In the genomic region with DNA sequence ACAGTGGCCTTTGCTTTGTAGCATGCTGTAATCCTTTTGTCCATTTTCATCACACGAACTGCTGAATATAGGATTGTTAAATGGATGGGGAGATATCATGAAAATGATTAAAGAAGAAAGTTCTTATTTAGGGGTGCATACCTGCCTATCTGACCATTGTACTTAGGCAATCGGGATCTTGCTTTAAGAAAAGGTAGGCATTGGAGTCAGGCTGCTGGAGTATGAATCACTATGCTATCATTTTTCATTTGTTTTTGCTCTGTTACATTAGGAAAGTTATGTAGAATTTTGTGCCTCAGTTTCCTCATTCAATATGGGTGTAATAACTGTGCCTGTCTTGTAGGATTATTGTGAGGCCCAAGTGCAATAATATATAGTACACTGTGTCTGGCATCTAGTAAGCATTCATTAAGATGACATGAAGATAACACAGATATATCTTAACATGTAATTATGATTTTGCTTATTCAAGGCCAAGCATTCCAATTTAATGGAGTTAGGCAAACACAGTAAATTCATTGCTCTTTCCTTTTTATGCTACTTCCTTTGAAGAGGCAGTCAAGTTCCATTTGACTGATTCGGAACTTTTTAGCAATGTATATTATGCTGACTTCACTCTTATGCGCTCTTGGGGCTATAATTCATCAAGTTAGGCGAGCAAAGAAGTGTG, we compare ENCODE assay signal across 26 cellular contexts.
DNase-seq lines count a peak whose midpoint lies in the region; ATAC-seq and TF ChIP-seq lines count a peak whose summit lies in the region.
"Had no signal": no experiment of that assay in that cellular context is flagged by ENCODE, and none has a peak within 500 bp of the region (broad histone marks: within the 10 kb centered on the region; RNA-seq: fewer than 3 reads in every experiment).

No MANE protein-coding gene starts in this region.

- H3K27me3 Mint-ChIP-seq in activated naive CD8-positive, alpha-beta T cell treated with anti-CD3 and anti-CD28 coated beads, Interleukin-2, amount 10 ng/mL, durations not matched to agents 7 days and 5 days = peaks cover 41% of the 10 kb centered on the region
- peaks cover 9% of the 10 kb centered on the region for H3K27me3 Mint-ChIP-seq in activated naive CD8-positive, alpha-beta T cell treated with anti-CD3 and anti-CD28 coated beads, Interleukin-2, amount 50 U/mL, for 24 hours
- H3K27me3 Mint-ChIP-seq: stimulated activated memory B cell treated with anti-CD40 and anti-IgM and Interleukin-4, amounts not matched to agents 10 μg/mL and 1 μg/mL and 100 μg/mL, for 72 hours had no signal

- H3K9me3 ChIP-seq in duodenal mucosa (ENCODE audit: control insufficient read depth in 1 of 2, low read length in 2 of 2) (no peaks in the 10 kb centered on the region), mucosa of rectum (ENCODE audit: control insufficient read depth in 2 of 2, low read length in 2 of 2) (no peaks in the 10 kb centered on the region), upper lobe of right lung (no peaks in the 10 kb centered on the region)

- intact Hi-C loops in upper lobe of right lung (cut with DNase I) = no loop called here

- H3K9me3 Mint-ChIP-seq in activated naive CD8-positive, alpha-beta T cell treated with anti-CD3 and anti-CD28 coated beads, Interleukin-2, amount 10 ng/mL, durations not matched to agents 7 days and 5 days = peaks cover 8% of the 10 kb centered on the region
- no peaks in the 10 kb centered on the region for H3K9me3 Mint-ChIP-seq in activated naive CD8-positive, alpha-beta T cell treated with anti-CD3 and anti-CD28 coated beads, Interleukin-2, amount 50 U/mL, for 24 hours
- H3K9me3 Mint-ChIP-seq: activated CD4-positive, alpha-beta memory T cell treated with anti-CD3 and anti-CD28 coated beads for 36 hours; activated naive CD4-positive, alpha-beta T cell treated with anti-CD3 and anti-CD28 coated beads for 36 hours had no signal

- peaks cover 24% of the 10 kb centered on the region for H3K4me1 Mint-ChIP-seq in activated naive CD8-positive, alpha-beta T cell treated with anti-CD3 and anti-CD28 coated beads, Interleukin-2, amount 10 ng/mL, durations not matched to agents 7 days and 5 days
- no peaks in the 10 kb centered on the region for H3K4me1 Mint-ChIP-seq in activated naive CD8-positive, alpha-beta T cell treated with anti-CD3 and anti-CD28 coated beads, Interleukin-2, amount 50 U/mL, for 24 hours
- H3K4me1 Mint-ChIP-seq: nephron; stimulated activated memory B cell treated with anti-CD40 and anti-IgM and Interleukin-4, amounts not matched to agents 10 μg/mL and 1 μg/mL and 100 μg/mL, for 72 hours had no signal

- peak overlapping the region; percentile 5 for H3K27ac ChIP-seq in duodenal mucosa (ENCODE audit: low read depth, low read length)
- peak overlapping the region; percentile 89 to 90 for H3K27ac ChIP-seq in mucosa of rectum (ENCODE audit: low read depth in 2 of 2, low read length in 2 of 2)
- H3K27ac ChIP-seq in upper lobe of right lung = peak overlapping the region; percentile 59

- no peak for ATAC-seq in activated naive CD8-positive, alpha-beta T cell treated with anti-CD3 and anti-CD28 coated beads, Interleukin-2, amount 10 ng/mL, durations not matched to agents 7 days and 5 days (ENCODE audit: low read depth)
- no peak for ATAC-seq in activated naive CD8-positive, alpha-beta T cell treated with anti-CD3 and anti-CD28 coated beads, Interleukin-2, amount 50 U/mL, for 24 hours
- no peak for ATAC-seq in upper lobe of right lung
- no peak for ATAC-seq in HG03135 (IDR thresholded peaks at IDR 0.05; ENCODE audit: unreplicated experiment)
- ATAC-seq in HG03025 (IDR thresholded peaks at IDR 0.05; ENCODE audit: low FRiP score, unreplicated experiment) = no peak
- ATAC-seq: K562 had no signal

- H3K9ac ChIP-seq in duodenal mucosa (ENCODE audit: low read depth in 1 of 2, low read length in 2 of 2) (peak overlapping the region in 1 of 2 donors; percentile 36), mucosa of rectum (ENCODE audit: low read depth in 1 of 2, low read length in 2 of 2) (peak overlapping the region in 1 of 2 donors; percentile 62)

- no peak for TF ChIP-seq CTCF in upper lobe of right lung (IDR thresholded peaks at IDR 0.05)

- H3K27me3 ChIP-seq in duodenal mucosa (ENCODE audit: control insufficient read depth in 1 of 2, insufficient read depth in 2 of 2, low read length in 2 of 2) = no peaks in the 10 kb centered on the region
- H3K27me3 ChIP-seq in mucosa of rectum (ENCODE audit: control insufficient read depth in 2 of 2, insufficient read depth in 2 of 2, low read length in 2 of 2) = no peaks in the 10 kb centered on the region
- no peaks in the 10 kb centered on the region for H3K27me3 ChIP-seq in upper lobe of right lung

- DNase-seq in activated naive CD8-positive, alpha-beta T cell treated with anti-CD3 and anti-CD28 coated beads, Interleukin-2, amount 10 ng/mL, durations not matched to agents 7 days and 5 days = no peak
- DNase-seq in activated naive CD8-positive, alpha-beta T cell treated with anti-CD3 and anti-CD28 coated beads, Interleukin-2, amount 50 U/mL, for 24 hours = no peak
- DNase-seq in upper lobe of right lung = no peak
- no peak for DNase-seq in NCI-H2171 treated with DMSO at 0.1 percent for 48 hours (lab: John Stamatoyannopoulos, UW)
- DNase-seq: activated CD4-positive, alpha-beta T cell treated with anti-CD3 and anti-CD28 coated beads for 1 hour; activated CD8-positive, alpha-beta memory T cell treated with anti-CD3 and anti-CD28 coated beads, Interleukin-2, amount 50 U/mL, for 4 hours; effector memory CD4-positive, alpha-beta T cell; GOT3; HFFc6; kidney; left ventricle myocardium superior; NCI-H1105; NCI-H187 treated with DMSO at 0.1 percent for 48 hours; SHP77 treated with DMSO at 0.1 percent for 48 hours; substantia nigra had no signal

- peaks cover 26 to 42% of the 10 kb centered on the region in 2 donors for H3K4me1 ChIP-seq in duodenal mucosa (ENCODE audit: control insufficient read depth in 1 of 2, insufficient read depth in 2 of 2, low read length in 2 of 2)
- peaks cover 0 to 39% of the 10 kb centered on the region in 2 donors for H3K4me1 ChIP-seq in mucosa of rectum (ENCODE audit: control insufficient read depth in 2 of 2, insufficient read depth in 2 of 2, low read length in 2 of 2)
- peaks cover 8% of the 10 kb centered on the region for H3K4me1 ChIP-seq in upper lobe of right lung

- POLR2A ChIA-PET in activated naive CD8-positive, alpha-beta T cell treated with anti-CD3 and anti-CD28 coated beads, Interleukin-2, amount 10 ng/mL, durations not matched to agents 7 days and 5 days (lab: Charles Lee) = interaction anchor here (0.8 to 1.5 kb wide), 8 partner anchors 11 to 136 kb away, joined by 3 to 8 read pairs (median 3); partner anchors contain the start of genes CDKN2A, CDKN2B and CDKN2B-AS1

- peaks cover 22% of the 10 kb centered on the region for H3K36me3 Mint-ChIP-seq in activated naive CD8-positive, alpha-beta T cell treated with anti-CD3 and anti-CD28 coated beads, Interleukin-2, amount 10 ng/mL, durations not matched to agents 7 days and 5 days
- no peaks in the 10 kb centered on the region for H3K36me3 Mint-ChIP-seq in activated naive CD8-positive, alpha-beta T cell treated with anti-CD3 and anti-CD28 coated beads, Interleukin-2, amount 50 U/mL, for 24 hours (ENCODE audit: low read depth)
- H3K36me3 Mint-ChIP-seq: activated CD4-positive, alpha-beta memory T cell treated with anti-CD3 and anti-CD28 coated beads for 36 hours had no signal

- peak overlapping the region; percentile 0 for H3K4me3 Mint-ChIP-seq in activated naive CD8-positive, alpha-beta T cell treated with anti-CD3 and anti-CD28 coated beads, Interleukin-2, amount 10 ng/mL, durations not matched to agents 7 days and 5 days
- no peak overlapping the region for H3K4me3 Mint-ChIP-seq in activated naive CD8-positive, alpha-beta T cell treated with anti-CD3 and anti-CD28 coated beads, Interleukin-2, amount 50 U/mL, for 24 hours
- H3K4me3 Mint-ChIP-seq: activated CD4-positive, alpha-beta memory T cell treated with anti-CD3 and anti-CD28 coated beads for 36 hours; activated naive CD4-positive, alpha-beta T cell treated with anti-CD3 and anti-CD28 coated beads for 36 hours; CD14-positive monocyte; HFFc6; nephron; stimulated activated memory B cell treated with anti-CD40 and anti-IgM and Interleukin-4, amounts not matched to agents 10 μg/mL and 1 μg/mL and 100 μg/mL, for 72 hours had no signal

- no peak overlapping the region for H3K4me3 ChIP-seq in duodenal mucosa (ENCODE audit: low read depth in 1 of 2, low read length in 2 of 2)
- peak overlapping the region; percentile 22 to 58 for H3K4me3 ChIP-seq in mucosa of rectum (ENCODE audit: low read length in 2 of 2)
- no peak overlapping the region for H3K4me3 ChIP-seq in upper lobe of right lung
- H3K4me3 ChIP-seq: coronary artery, K562 had no signal

- H3K27ac Mint-ChIP-seq in activated naive CD8-positive, alpha-beta T cell treated with anti-CD3 and anti-CD28 coated beads, Interleukin-2, amount 10 ng/mL, durations not matched to agents 7 days and 5 days = peak overlapping the region; percentile 10
- H3K27ac Mint-ChIP-seq in activated naive CD8-positive, alpha-beta T cell treated with anti-CD3 and anti-CD28 coated beads, Interleukin-2, amount 50 U/mL, for 24 hours = no peak overlapping the region
- H3K27ac Mint-ChIP-seq: activated CD4-positive, alpha-beta memory T cell treated with anti-CD3 and anti-CD28 coated beads for 36 hours; activated naive CD4-positive, alpha-beta T cell treated with anti-CD3 and anti-CD28 coated beads for 36 hours; CD14-positive monocyte; nephron; stimulated activated memory B cell treated with anti-CD40 and anti-IgM and Interleukin-4, amounts not matched to agents 10 μg/mL and 1 μg/mL and 100 μg/mL, for 72 hours had no signal

- no peaks in the 10 kb centered on the region for H3K36me3 ChIP-seq in duodenal mucosa (ENCODE audit: control insufficient read depth in 1 of 2, insufficient read depth in 2 of 2, low read length in 2 of 2)
- H3K36me3 ChIP-seq in mucosa of rectum (ENCODE audit: control insufficient read depth in 2 of 2, insufficient read depth in 2 of 2, low read length in 2 of 2) = no peaks in the 10 kb centered on the region
- H3K36me3 ChIP-seq in upper lobe of right lung = no peaks in the 10 kb centered on the region

Comparison
In these comparisons a context has a peak if more than half of its experiments do, and no peak if none do; other contexts are left out.
1. H3K27ac ChIP-seq: peak in every context shown above with its lines; median percentile 90 in mucosa of rectum; 59 in upper lobe of right lung; 5 in duodenal mucosa.
2. H3K4me3 ChIP-seq: peak in mucosa of rectum (2 of 2); none in duodenal mucosa (0 of 2) and upper lobe of right lung (single experiment).